In the genomic region with DNA sequence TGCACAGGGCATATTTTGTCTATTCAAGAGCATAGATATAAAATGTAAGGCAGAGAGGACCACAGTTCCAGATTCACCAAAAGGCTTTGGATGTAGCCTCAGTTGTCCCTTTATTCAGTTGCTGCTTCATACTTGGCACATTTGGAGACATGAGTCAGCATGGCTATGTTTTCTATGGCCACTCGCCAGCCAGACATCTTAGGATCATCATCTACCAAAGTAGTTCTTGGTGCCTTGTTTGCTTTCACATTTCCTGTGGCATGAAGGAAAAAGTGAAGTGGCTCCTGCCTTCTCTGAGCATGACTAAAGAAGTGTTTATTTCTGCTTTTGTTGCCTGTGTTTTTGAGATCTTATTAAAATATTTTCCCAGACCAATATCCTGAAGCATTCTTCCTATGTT, we compare ENCODE assay signal across 11 cellular contexts. TPM values are rescaled to one million over a fixed set of nuclear protein-coding genes. Genes with fewer than 3 reads are reported as not detected.
DNase-seq lines count a peak whose midpoint lies in the region; FAIRE-seq and TF ChIP-seq lines count a peak whose summit lies in the region.
"Had no signal": no experiment of that assay in that cellular context is flagged by ENCODE, and none has a peak within 500 bp of the region (broad histone marks: within the 10 kb centered on the region; RNA-seq: fewer than 3 reads in every experiment).

No MANE protein-coding gene starts in this region.

- POLR2A ChIA-PET in AG04450 (lab: Yijun Ruan, JAX): no interaction called here

- H3K27ac ChIP-seq in AG04450 (ENCODE audit: low read depth, low read length) (no peak overlapping the region), Karpas-422 (ENCODE audit: low read length) (no peak overlapping the region)
- H3K27ac ChIP-seq: BLaER1 had no signal

- FAIRE-seq in GM19239 (lab: Jason Lieb, UNC): no peak

- H4K20me1 ChIP-seq in Karpas-422 (ENCODE audit: insufficient read depth, low read depth, low read length): no peaks in the 10 kb centered on the region
- H4K20me1 ChIP-seq: BLaER1 had no signal

- TF ChIP-seq CTCF in AG04450 (IDR thresholded peaks at IDR 0.05; ENCODE audit: low read depth, low read length): no peak

- no peak overlapping the region for H2AFZ ChIP-seq in Karpas-422 (ENCODE audit: low read length)

- H3K4me2 ChIP-seq in Karpas-422 (ENCODE audit: low read depth, low read length, poor library complexity, severe bottlenecking): no peak overlapping the region
- H3K4me2 ChIP-seq: BLaER1 had no signal

- H3K4me3 ChIP-seq in AG04450 (ENCODE audit: low read depth, low read length): no peak overlapping the region
- H3K4me3 ChIP-seq in Karpas-422 (ENCODE audit: low read length): no peak overlapping the region
- H3K4me3 ChIP-seq: BLaER1 had no signal

- CTCF ChIA-PET in AG04450 (lab: Charles Lee): no interaction called here

- H3K27me3 ChIP-seq in AG04450 (ENCODE audit: control insufficient read depth, insufficient read depth, low read length) (peaks cover 3% of the 10 kb centered on the region), Karpas-422 (ENCODE audit: low read length) (no peaks in the 10 kb centered on the region)

- peaks cover 7% of the 10 kb centered on the region; the same call in 1 of the 2 replicates for H3K4me1 ChIP-seq in Karpas-422 (ENCODE audit: low read length)
- H3K4me1 ChIP-seq: BLaER1 had no signal

- H3K9me3 ChIP-seq in AG04450 (ENCODE audit: control insufficient read depth, insufficient read depth, low read length) (peaks cover 2% of the 10 kb centered on the region; the same call in 1 of the 2 replicates), Karpas-422 (ENCODE audit: low read length) (no peaks in the 10 kb centered on the region)

- no peaks in the 10 kb centered on the region for H3K9me2 ChIP-seq in Karpas-422 (replicated peaks; ENCODE audit: insufficient read depth, low read length)

- H3K36me3 ChIP-seq in Karpas-422 (ENCODE audit: insufficient read depth, low read length): no peaks in the 10 kb centered on the region
- H3K36me3 ChIP-seq: BLaER1 had no signal

- DNase-seq in AG04450 (ENCODE audit: low read depth, low spot score) (peak; percentile 32), LHCN-M2 (ENCODE audit: low read depth) (peak; percentile 91), astrocyte of the hippocampus (ENCODE audit: low read depth, low spot score) (peak; percentile 83), iris pigment epithelial cell (ENCODE audit: low read depth) (peak; percentile 94), NCI-H1105 treated with DMSO at 0.1 percent for 48 hours (lab: John Stamatoyannopoulos, UW) (no peak), Karpas-422 (no peak), cerebellar nuclear complex (lab: John Stamatoyannopoulos, UW) (no peak), GM19239 (ENCODE audit: insufficient read length, low spot score) (no peak)
- DNase-seq: NCI-H1092 treated with DMSO at 0.1 percent for 48 hours, nephron progenitor cell had no signal

- H3K79me2 ChIP-seq in Karpas-422 (ENCODE audit: low read length): no peaks in the 10 kb centered on the region

- H3K9ac ChIP-seq in Karpas-422 (ENCODE audit: low read length): no peak overlapping the region
- H3K9ac ChIP-seq: BLaER1 had no signal

RNA-seq across cellular contexts. Expression of gene SUSD5, which starts 7.2 kb away (rescaled TPM):
- polyA plus RNA-seq in AG04450 (2011; rRNA removed): 1.8 TPM in 2 replicates
- 1.8 and 2.4 TPM in 2 replicates for polyA minus RNA-seq in AG04450 (2011; rRNA and poly(A)+ RNA removed)
- total RNA-seq in LHCN-M2 (2014; rRNA removed): 20.8 and 22.8 TPM in 2 replicates
- 8.9 TPM for polyA plus RNA-seq in LHCN-M2 (2012)
- total RNA-seq in Karpas-422 (2014; rRNA removed; shearing (Covaris generic); ENCODE audit: low replicate concordance): not detected in 2 replicates

Comparison
In these comparisons a context has a peak if more than half of its experiments do, and no peak if none do; other contexts are left out.
1. DNase-seq: peak in AG04450 (single experiment), LHCN-M2 (single experiment), astrocyte of the hippocampus (single experiment) and iris pigment epithelial cell (single experiment); none in NCI-H1105 treated with DMSO at 0.1 percent for 48 hours (single experiment), Karpas-422 (single experiment), cerebellar nuclear complex (0 of 2) and GM19239 (single experiment).
2. RNA of gene SUSD5, which starts 7.2 kb away (total RNA-seq): 20.8 to 22.8 TPM in LHCN-M2; not detected in Karpas-422; every median in the first group is over 10 times any median in the second.